Comparison of ENCODE assay signal across 8 cellular contexts in the genomic region with DNA sequence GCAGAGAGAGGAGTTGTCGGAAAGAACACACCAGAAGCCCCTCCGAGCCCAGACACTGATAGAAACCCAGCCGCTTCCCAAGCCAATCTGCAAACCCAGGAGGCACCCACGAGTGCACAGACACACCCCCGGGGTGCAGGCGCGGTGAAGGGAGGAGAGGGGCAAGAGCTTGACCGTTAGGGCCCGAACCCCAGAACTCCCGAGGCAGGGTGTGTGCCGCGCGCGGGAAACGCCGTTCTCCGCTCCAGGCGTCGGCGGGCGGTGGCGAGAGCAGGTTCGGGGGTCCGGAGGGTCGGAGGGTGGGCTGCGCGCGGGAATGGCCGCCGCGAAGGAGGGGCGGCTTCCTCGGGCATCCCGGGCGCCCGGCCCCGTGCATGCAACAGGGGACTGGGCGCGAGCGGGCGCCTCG. TPM values are rescaled to one million over a fixed set of nuclear protein-coding genes. Genes with fewer than 3 reads are reported as not detected.
A peak's percentile ranks its signal among the peaks of the same experiment; 100 is the strongest.
DNase-seq lines count a peak whose midpoint lies in the region; ATAC-seq, FAIRE-seq and TF ChIP-seq lines count a peak whose summit lies in the region.

No MANE protein-coding gene starts in this region.

- peak overlapping the region; percentile 60 for H3K4me3 Mint-ChIP-seq in activated naive CD4-positive, alpha-beta T cell treated with anti-CD3 and anti-CD28 coated beads, Interleukin-2, amount 10 ng/mL, durations not matched to agents 7 days and 5 days
- H3K4me3 Mint-ChIP-seq in activated CD4-positive, alpha-beta memory T cell treated with anti-CD3 and anti-CD28 coated beads for 36 hours = peak overlapping the region; percentile 60

- H3K9me3 Mint-ChIP-seq in activated naive CD4-positive, alpha-beta T cell treated with anti-CD3 and anti-CD28 coated beads, Interleukin-2, amount 10 ng/mL, durations not matched to agents 7 days and 5 days = no peaks in the 10 kb centered on the region
- H3K9me3 Mint-ChIP-seq in activated CD4-positive, alpha-beta memory T cell treated with anti-CD3 and anti-CD28 coated beads for 36 hours = no peaks in the 10 kb centered on the region

- POLR2A ChIA-PET in activated CD4-positive, alpha-beta memory T cell treated with anti-CD3 and anti-CD28 coated beads for 36 hours (lab: Charles Lee) = no interaction called here

- DNase-seq in activated naive CD4-positive, alpha-beta T cell treated with anti-CD3 and anti-CD28 coated beads, Interleukin-2, amount 10 ng/mL, durations not matched to agents 7 days and 5 days = no peak
- no peak for DNase-seq in activated naive CD4-positive, alpha-beta T cell treated with anti-CD3 and anti-CD28 coated beads, Interleukin-2, amount 50 U/mL, for 16 hours
- DNase-seq in activated CD4-positive, alpha-beta memory T cell treated with anti-CD3 and anti-CD28 coated beads for 36 hours = no peak
- DNase-seq in left ventricle myocardium superior (peak; percentile 35), small intestine (no peak), GM12892 (ENCODE audit: insufficient read length) (no peak), NCI-H187 (lab: John Stamatoyannopoulos, UW) (no peak)
- no peak for DNase-seq in stimulated activated CD4-positive, alpha-beta T cell treated with anti-CD3 and anti-CD28 coated beads, Interleukin-2, amount 100 ng/mL, for 48 hours

- peaks cover 15% of the 10 kb centered on the region for H3K4me1 Mint-ChIP-seq in activated naive CD4-positive, alpha-beta T cell treated with anti-CD3 and anti-CD28 coated beads, Interleukin-2, amount 10 ng/mL, durations not matched to agents 7 days and 5 days
- H3K4me1 Mint-ChIP-seq in activated CD4-positive, alpha-beta memory T cell treated with anti-CD3 and anti-CD28 coated beads for 36 hours (ENCODE audit: low read depth) = peaks cover 14% of the 10 kb centered on the region

- no peaks in the 10 kb centered on the region for H3K36me3 ChIP-seq in small intestine (ENCODE audit: control insufficient read depth in 2 of 2, insufficient read depth in 2 of 2, low read length in 2 of 2)

- no peak overlapping the region for H3K27ac Mint-ChIP-seq in activated naive CD4-positive, alpha-beta T cell treated with anti-CD3 and anti-CD28 coated beads, Interleukin-2, amount 10 ng/mL, durations not matched to agents 7 days and 5 days
- H3K27ac Mint-ChIP-seq in activated CD4-positive, alpha-beta memory T cell treated with anti-CD3 and anti-CD28 coated beads for 36 hours = no peak overlapping the region

- H3K27me3 ChIP-seq in small intestine (ENCODE audit: control insufficient read depth in 2 of 2, insufficient read depth in 2 of 2, low read length in 2 of 2) = peaks cover 8 to 22% of the 10 kb centered on the region in 2 donors

- ATAC-seq in left ventricle myocardium superior = peak; percentile 49

- CTCF ChIA-PET in activated naive CD4-positive, alpha-beta T cell treated with anti-CD3 and anti-CD28 coated beads, Interleukin-2, amount 10 ng/mL, durations not matched to agents 7 days and 5 days (lab: Charles Lee) = interaction anchor here (1.8 kb wide), 1 partner anchor 25 kb away, joined by 6 read pairs; no protein-coding TSS in a partner anchor
- CTCF ChIA-PET in activated CD4-positive, alpha-beta memory T cell treated with anti-CD3 and anti-CD28 coated beads for 36 hours (lab: Charles Lee) = interaction anchor here (0.6 to 1.1 kb wide), 2 partner anchors 18 to 565 kb away, joined by 3 to 4 read pairs; no protein-coding TSS in a partner anchor

- peaks cover 3% of the 10 kb centered on the region in 2 donors for H3K4me1 ChIP-seq in small intestine (ENCODE audit: control insufficient read depth in 2 of 2, insufficient read depth in 1 of 2, low read depth in 1 of 2, low read length in 1 of 2)

- H3K27ac ChIP-seq in small intestine (ENCODE audit: low read depth in 1 of 2, low read length in 1 of 2) = no peak overlapping the region

- TF ChIP-seq POLR2A in GM12892 (IDR thresholded peaks at IDR 0.05; ENCODE audit: low read depth, low read length) = no peak

- peak overlapping the region; percentile 30 to 75 for H3K4me3 ChIP-seq in small intestine (ENCODE audit: low read depth in 1 of 2, low read length in 2 of 2)

- WGBS in small intestine, 3 donors = 2% methylated on average over 32 to 42 of the region's 42 CpGs

- no peaks in the 10 kb centered on the region for H3K9me3 ChIP-seq in small intestine (ENCODE audit: control insufficient read depth, low read depth)

- H3K27me3 Mint-ChIP-seq in activated naive CD4-positive, alpha-beta T cell treated with anti-CD3 and anti-CD28 coated beads, Interleukin-2, amount 10 ng/mL, durations not matched to agents 7 days and 5 days = peaks cover 50% of the 10 kb centered on the region
- H3K27me3 Mint-ChIP-seq in activated CD4-positive, alpha-beta memory T cell treated with anti-CD3 and anti-CD28 coated beads for 36 hours = peaks cover 42% of the 10 kb centered on the region

- intact Hi-C loops in activated CD4-positive, alpha-beta memory T cell treated with anti-CD3 and anti-CD28 coated beads for 36 hours (cut with micrococcal nuclease) = no loop called here
- intact Hi-C loops in left ventricle myocardium superior (cut with micrococcal nuclease) = no loop called here

- no peak for FAIRE-seq in small intestine (lab: Jason Lieb, UNC)
- no peak for FAIRE-seq in GM12892 (lab: Jason Lieb, UNC)

- H3K36me3 Mint-ChIP-seq in activated naive CD4-positive, alpha-beta T cell treated with anti-CD3 and anti-CD28 coated beads, Interleukin-2, amount 10 ng/mL, durations not matched to agents 7 days and 5 days = peaks cover 4% of the 10 kb centered on the region
- H3K36me3 Mint-ChIP-seq in activated CD4-positive, alpha-beta memory T cell treated with anti-CD3 and anti-CD28 coated beads for 36 hours = no peaks in the 10 kb centered on the region

RNA-seq across cellular contexts. Expression of gene ELOVL2, which starts 0.5 kb away (rescaled TPM):
- not detected for total RNA-seq in activated CD4-positive, alpha-beta memory T cell treated with anti-CD3 and anti-CD28 coated beads for 36 hours
- total RNA-seq in left ventricle myocardium superior = 1.3 TPM
- under 1 TPM in 1 of 3 donors, not detected in 2; 0.48 TPM for polyA plus RNA-seq in small intestine
- not detected for polyA plus RNA-seq in GM12892 (2012; ENCODE audit: missing spikeins)

RNA-seq across cellular contexts. Expression of gene SMIM13, which starts 50.1 kb away (rescaled TPM):
- total RNA-seq in activated CD4-positive, alpha-beta memory T cell treated with anti-CD3 and anti-CD28 coated beads for 36 hours = 1 to 10 TPM; 7.2 to 9.5 TPM
- 13.1 TPM for total RNA-seq in left ventricle myocardium superior
- polyA plus RNA-seq in small intestine = 1 to 10 TPM; 2.4 to 4.6 (median 3.6) TPM
- polyA plus RNA-seq in GM12892 (2012; ENCODE audit: missing spikeins) = 4.0 TPM
